ENCODE assay signal across 1 cellular context in the genomic region with DNA sequence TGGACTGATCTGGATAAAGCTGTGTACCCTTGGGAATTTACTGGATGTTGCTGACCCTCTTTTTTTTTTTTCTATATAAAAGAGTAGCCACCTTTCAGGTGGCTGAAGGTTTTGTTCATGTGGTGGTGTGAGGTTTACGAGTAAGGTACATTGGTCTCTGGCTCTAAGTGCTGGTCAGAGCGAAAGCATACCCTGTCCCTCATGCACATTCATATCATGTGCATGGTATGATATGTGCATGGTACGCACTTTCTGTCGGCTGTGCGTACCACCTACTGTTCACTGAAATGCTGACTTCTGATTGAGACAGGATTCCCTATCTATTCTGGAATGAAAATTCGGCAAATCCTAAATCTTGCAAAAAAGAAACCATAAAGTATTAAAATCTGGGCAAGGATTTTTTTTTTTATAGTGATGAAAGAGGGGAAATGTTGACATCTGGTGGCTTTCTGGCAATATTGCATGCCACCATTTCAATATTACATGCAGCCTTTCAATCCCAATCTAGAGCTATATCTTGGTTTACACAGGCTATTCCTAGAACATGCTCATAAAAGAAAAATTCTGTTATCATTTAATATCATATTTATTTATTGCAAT.
TF ChIP-seq lines count a peak whose summit lies in the region.

No MANE protein-coding gene starts in this region.

TF ChIP-seq in HepG2, 621 proteins besides CTCF, POLR2A, EP300 and RAD21:
- TF ChIP-seq SMC3 (IDR thresholded peaks at IDR 0.05; ENCODE audit: low read length): peak; percentile 34; the same call in 1 of the 2 replicates
- TF ChIP-seq, protein P1, sequence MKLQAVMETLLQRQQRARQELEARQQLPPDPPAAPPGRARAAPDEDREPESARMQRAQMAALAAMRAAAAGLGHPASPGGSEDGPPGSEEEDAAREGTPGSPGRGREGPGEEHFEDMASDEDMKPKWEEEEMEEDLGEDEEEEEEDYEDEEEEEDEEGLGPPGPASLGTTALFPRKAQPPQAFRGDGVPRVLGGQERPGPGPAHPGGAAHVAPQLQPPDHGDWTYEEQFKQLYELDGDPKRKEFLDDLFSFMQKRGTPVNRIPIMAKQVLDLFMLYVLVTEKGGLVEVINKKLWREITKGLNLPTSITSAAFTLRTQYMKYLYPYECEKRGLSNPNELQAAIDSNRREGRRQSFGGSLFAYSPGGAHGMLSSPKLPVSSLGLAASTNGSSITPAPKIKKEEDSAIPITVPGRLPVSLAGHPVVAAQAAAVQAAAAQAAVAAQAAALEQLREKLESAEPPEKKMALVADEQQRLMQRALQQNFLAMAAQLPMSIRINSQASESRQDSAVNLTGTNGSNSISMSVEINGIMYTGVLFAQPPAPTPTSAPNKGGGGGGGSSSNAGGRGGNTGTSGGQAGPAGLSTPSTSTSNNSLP (IDR thresholded peaks at IDR 0.05; ENCODE audit: low read depth, low read length): 0 out of 2 replicates have a peak, but pooled peaks have one; percentile 48
- TF ChIP-seq, protein P2, sequence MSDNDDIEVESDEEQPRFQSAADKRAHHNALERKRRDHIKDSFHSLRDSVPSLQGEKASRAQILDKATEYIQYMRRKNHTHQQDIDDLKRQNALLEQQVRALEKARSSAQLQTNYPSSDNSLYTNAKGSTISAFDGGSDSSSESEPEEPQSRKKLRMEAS (IDR thresholded peaks at IDR 0.05): no peak
- TF ChIP-seq, protein P3, sequence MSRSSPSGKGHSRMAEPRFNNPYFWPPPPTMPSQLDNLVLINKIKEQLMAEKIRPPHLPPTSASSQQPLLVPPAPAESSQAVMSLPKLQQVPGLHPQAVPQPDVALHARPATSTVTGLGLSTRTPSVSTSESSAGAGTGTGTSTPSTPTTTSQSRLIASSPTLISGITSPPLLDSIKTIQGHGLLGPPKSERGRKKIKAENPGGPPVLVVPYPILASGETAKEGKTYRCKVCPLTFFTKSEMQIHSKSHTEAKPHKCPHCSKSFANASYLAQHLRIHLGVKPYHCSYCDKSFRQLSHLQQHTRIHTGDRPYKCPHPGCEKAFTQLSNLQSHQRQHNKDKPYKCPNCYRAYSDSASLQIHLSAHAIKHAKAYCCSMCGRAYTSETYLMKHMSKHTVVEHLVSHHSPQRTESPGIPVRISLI (CRISPR knock-in tag; IDR thresholded peaks at IDR 0.05; ENCODE audit: borderline replicate concordance): peak; percentile 63; the same call in 1 of the 2 replicates
- peak; percentile 57 for TF ChIP-seq STAG1 (CRISPR knock-in tag; IDR thresholded peaks at IDR 0.05)
